12 cellular contexts compared by ENCODE assay signal in the genomic region with DNA sequence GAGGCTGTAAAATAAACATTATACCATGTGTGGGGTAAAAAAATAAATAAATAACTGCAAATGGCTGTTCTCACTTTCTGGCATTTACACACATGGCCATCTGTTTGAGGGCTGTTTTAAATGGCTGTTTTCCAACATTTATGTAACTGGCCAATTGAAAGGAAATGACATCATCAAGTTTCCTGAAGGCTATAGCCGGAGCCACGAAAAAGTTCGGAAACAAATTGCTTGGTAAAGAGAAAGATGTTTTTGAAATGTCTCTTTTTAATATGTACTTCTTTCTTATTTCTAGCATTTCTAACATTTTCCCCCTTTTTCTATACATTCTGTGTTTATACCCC.
DNase-seq lines count a peak whose midpoint lies in the region; ATAC-seq and TF ChIP-seq lines count a peak whose summit lies in the region.
"Had no signal": no experiment of that assay in that cellular context is flagged by ENCODE, and none has a peak within 500 bp of the region (broad histone marks: within the 10 kb centered on the region; RNA-seq: fewer than 3 reads in every experiment).

No MANE protein-coding gene starts in this region.

- no peaks in the 10 kb centered on the region for H3K36me3 ChIP-seq in parathyroid adenoma (ENCODE audit: control insufficient read depth, insufficient read depth, low read length)

- ATAC-seq in stimulated activated naive B cell treated with anti-CD40 and anti-IgM and Interleukin-4, amounts not matched to agents 10 μg/mL and 1 μg/mL and 100 μg/mL, for 72 hours (replicated peaks) = no peak

- H3K4me3 ChIP-seq in fibroblast of the aortic adventitia (ENCODE audit: low read depth, low read length) = no peak overlapping the region
- H3K4me3 ChIP-seq in parathyroid adenoma (ENCODE audit: low read depth, low read length) = no peak overlapping the region

- no peak overlapping the region for H3K4me3 Mint-ChIP-seq in T-helper 2 cell treated with Interferon-gamma antibody and Interleukin-4, amounts not matched to agents 5 μg/mL and 100 μg/mL, for 36 hours
- H3K4me3 Mint-ChIP-seq in stimulated activated naive B cell treated with anti-CD40 and anti-IgM and Interleukin-4, amounts not matched to agents 10 μg/mL and 1 μg/mL and 100 μg/mL, for 72 hours = no peak overlapping the region

- H3K4me2 ChIP-seq in parathyroid adenoma (ENCODE audit: low read length) = peak overlapping the region; percentile 11

- H3K27me3 Mint-ChIP-seq in T-helper 2 cell treated with Interferon-gamma antibody and Interleukin-4, amounts not matched to agents 5 μg/mL and 100 μg/mL, for 36 hours (ENCODE audit: low read depth) = no peaks in the 10 kb centered on the region
- H3K27me3 Mint-ChIP-seq in stimulated activated naive B cell treated with anti-CD40 and anti-IgM and Interleukin-4, amounts not matched to agents 10 μg/mL and 1 μg/mL and 100 μg/mL, for 72 hours = peaks cover 8 to 15% of the 10 kb centered on the region in 2 donors

- H3K9me3 Mint-ChIP-seq in T-helper 2 cell treated with Interferon-gamma antibody and Interleukin-4, amounts not matched to agents 5 μg/mL and 100 μg/mL, for 36 hours = no peaks in the 10 kb centered on the region
- H3K9me3 Mint-ChIP-seq in stimulated activated naive B cell treated with anti-CD40 and anti-IgM and Interleukin-4, amounts not matched to agents 10 μg/mL and 1 μg/mL and 100 μg/mL, for 72 hours = peaks cover 0 to 2% of the 10 kb centered on the region in 2 donors

- H3K27me3 ChIP-seq in parathyroid adenoma (ENCODE audit: control insufficient read depth, insufficient read depth, low read length) = no peaks in the 10 kb centered on the region

- no peak overlapping the region for H3K27ac Mint-ChIP-seq in T-helper 2 cell treated with Interferon-gamma antibody and Interleukin-4, amounts not matched to agents 5 μg/mL and 100 μg/mL, for 36 hours
- H3K27ac Mint-ChIP-seq in stimulated activated naive B cell treated with anti-CD40 and anti-IgM and Interleukin-4, amounts not matched to agents 10 μg/mL and 1 μg/mL and 100 μg/mL, for 72 hours = no peak overlapping the region

- H3K27ac ChIP-seq in parathyroid adenoma = peak overlapping the region; percentile 31

- H3K79me2 ChIP-seq in parathyroid adenoma = no peaks in the 10 kb centered on the region

- H3K9ac ChIP-seq in parathyroid adenoma = no peak overlapping the region

- H3K4me1 ChIP-seq in parathyroid adenoma = no peaks in the 10 kb centered on the region

- TF ChIP-seq CTCF in AG09319 (IDR thresholded peaks at IDR 0.05; ENCODE audit: low read depth, low read length) (no peak), fibroblast of the aortic adventitia (IDR thresholded peaks at IDR 0.05; ENCODE audit: insufficient read depth, low read length) (no peak), parathyroid adenoma (IDR thresholded peaks at IDR 0.05) (no peak)

- no peaks in the 10 kb centered on the region for H3K36me3 Mint-ChIP-seq in T-helper 2 cell treated with Interferon-gamma antibody and Interleukin-4, amounts not matched to agents 5 μg/mL and 100 μg/mL, for 36 hours (ENCODE audit: low read depth)
- no peaks in the 10 kb centered on the region for H3K36me3 Mint-ChIP-seq in stimulated activated naive B cell treated with anti-CD40 and anti-IgM and Interleukin-4, amounts not matched to agents 10 μg/mL and 1 μg/mL and 100 μg/mL, for 72 hours

- DNase-seq in AG09319 (ENCODE audit: extremely low read depth, low read depth) (peak; percentile 59), RPMI8226 (peak; percentile 6), fibroblast of the aortic adventitia (ENCODE audit: low read depth) (peak; percentile 90), NCI-H1436 treated with DMSO at 0.1 percent for 48 hours (lab: John Stamatoyannopoulos, UW) (no peak), germinal center (ENCODE audit: low spot score) (no peak)
- DNase-seq in T-helper 2 cell treated with Interferon-gamma antibody and Interleukin-4, amounts not matched to agents 5 μg/mL and 100 μg/mL, for 36 hours (ENCODE audit: low spot score) = no peak
- no peak for DNase-seq in stimulated activated naive B cell treated with anti-CD40 and anti-IgM and Interleukin-4, amounts not matched to agents 10 μg/mL and 1 μg/mL and 100 μg/mL, for 72 hours
- DNase-seq: Calu3, NCI-H2029, small intestine, T1000 had no signal

- no peaks in the 10 kb centered on the region for H3K4me1 Mint-ChIP-seq in T-helper 2 cell treated with Interferon-gamma antibody and Interleukin-4, amounts not matched to agents 5 μg/mL and 100 μg/mL, for 36 hours (ENCODE audit: low read depth)
- H3K4me1 Mint-ChIP-seq in stimulated activated naive B cell treated with anti-CD40 and anti-IgM and Interleukin-4, amounts not matched to agents 10 μg/mL and 1 μg/mL and 100 μg/mL, for 72 hours = no peaks in the 10 kb centered on the region

- no peaks in the 10 kb centered on the region for H3K9me3 ChIP-seq in parathyroid adenoma (ENCODE audit: control insufficient read depth, low read length)

- H2AFZ ChIP-seq in parathyroid adenoma = no peak overlapping the region

Comparison
In these comparisons a context has a peak if more than half of its experiments do, and no peak if none do; other contexts are left out.
1. DNase-seq: peak in AG09319 (single experiment), RPMI8226 (single experiment) and fibroblast of the aortic adventitia (single experiment); none in T-helper 2 cell treated with Interferon-gamma antibody and Interleukin-4, amounts not matched to agents 5 μg/mL and 100 μg/mL, for 36 hours (single experiment), NCI-H1436 treated with DMSO at 0.1 percent for 48 hours (single experiment), stimulated activated naive B cell treated with anti-CD40 and anti-IgM and Interleukin-4, amounts not matched to agents 10 μg/mL and 1 μg/mL and 100 μg/mL, for 72 hours (single experiment) and germinal center (single experiment).